Comparison of ENCODE assay signal across 35 cellular contexts in the genomic region with DNA sequence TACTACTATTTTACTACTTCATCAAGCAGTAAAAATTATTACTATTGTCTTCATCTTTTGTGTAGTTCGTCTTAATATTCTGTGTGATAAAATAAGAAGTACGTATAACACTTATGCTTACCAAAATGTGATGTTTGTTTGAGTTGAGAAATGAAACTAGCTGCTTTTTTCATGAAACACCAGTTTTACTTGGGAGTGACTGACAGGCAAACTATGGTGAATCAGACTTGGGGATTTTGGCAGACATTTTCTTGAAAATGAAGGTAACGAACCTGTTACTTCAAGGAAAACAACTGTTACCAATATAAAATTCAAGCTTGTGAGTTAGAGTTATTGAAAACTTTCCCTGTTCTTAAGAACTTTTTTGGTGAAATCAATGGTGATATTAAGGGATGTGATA. TPM values are rescaled to one million over a fixed set of nuclear protein-coding genes. Genes with fewer than 3 reads are reported as not detected.
DNase-seq lines count a peak whose midpoint lies in the region; ATAC-seq and TF ChIP-seq lines count a peak whose summit lies in the region.
"Had no signal": no experiment of that assay in that cellular context is flagged by ENCODE, and none has a peak within 500 bp of the region (broad histone marks: within the 10 kb centered on the region; RNA-seq: fewer than 3 reads in every experiment).

No MANE protein-coding gene starts in this region.

- no peaks in the 10 kb centered on the region for H3K27me3 Mint-ChIP-seq in T-helper 2 cell treated with Interferon-gamma antibody and Interleukin-4, amounts not matched to agents 5 μg/mL and 100 μg/mL, for 36 hours (ENCODE audit: low read depth)
- H3K27me3 Mint-ChIP-seq in activated CD4-positive, alpha-beta memory T cell treated with anti-CD3 and anti-CD28 coated beads, Interleukin-2, amount 10 ng/mL, durations not matched to agents 7 days and 5 days, result no peaks in the 10 kb centered on the region
- H3K27me3 Mint-ChIP-seq in endodermal cell (ENCODE audit: insufficient read depth), result no peaks in the 10 kb centered on the region
- H3K27me3 Mint-ChIP-seq: activated naive CD8-positive, alpha-beta T cell; effector memory CD8-positive, alpha-beta T cell; stimulated activated naive B cell treated with anti-CD40 and anti-IgM and Interleukin-4, amounts not matched to agents 10 μg/mL and 1 μg/mL and 100 μg/mL, for 72 hours had no signal

- peaks cover under 1% of the 10 kb centered on the region for H3K9me3 ChIP-seq in endodermal cell (ENCODE audit: control insufficient read depth, low read length)
- H3K9me3 ChIP-seq: Caco-2, esophagus muscularis mucosa, prostate gland, sigmoid colon, thoracic aorta had no signal

- no peaks in the 10 kb centered on the region for H3K9me3 Mint-ChIP-seq in T-helper 2 cell treated with Interferon-gamma antibody and Interleukin-4, amounts not matched to agents 5 μg/mL and 100 μg/mL, for 36 hours
- H3K9me3 Mint-ChIP-seq in activated CD4-positive, alpha-beta memory T cell treated with anti-CD3 and anti-CD28 coated beads, Interleukin-2, amount 10 ng/mL, durations not matched to agents 7 days and 5 days, result no peaks in the 10 kb centered on the region
- no peaks in the 10 kb centered on the region for H3K9me3 Mint-ChIP-seq in endodermal cell
- H3K9me3 Mint-ChIP-seq: effector memory CD8-positive, alpha-beta T cell; stimulated activated naive B cell treated with anti-CD40 and anti-IgM and Interleukin-4, amounts not matched to agents 10 μg/mL and 1 μg/mL and 100 μg/mL, for 72 hours had no signal

- no peaks in the 10 kb centered on the region for H3K27me3 ChIP-seq in endodermal cell (ENCODE audit: control insufficient read depth, insufficient read depth, low read length, poor library complexity, severe bottlenecking)
- H3K27me3 ChIP-seq: esophagus muscularis mucosa, hepatocyte, sigmoid colon had no signal

- H3K36me3 Mint-ChIP-seq in T-helper 2 cell treated with Interferon-gamma antibody and Interleukin-4, amounts not matched to agents 5 μg/mL and 100 μg/mL, for 36 hours (ENCODE audit: low read depth), result peaks cover 15% of the 10 kb centered on the region
- peaks cover 25% of the 10 kb centered on the region for H3K36me3 Mint-ChIP-seq in activated CD4-positive, alpha-beta memory T cell treated with anti-CD3 and anti-CD28 coated beads, Interleukin-2, amount 10 ng/mL, durations not matched to agents 7 days and 5 days (ENCODE audit: low read depth)
- peaks cover 10% of the 10 kb centered on the region for H3K36me3 Mint-ChIP-seq in endodermal cell (ENCODE audit: low read depth)

- no peak overlapping the region for H3K27ac ChIP-seq in endodermal cell (ENCODE audit: low read depth, low read length)
- H3K27ac ChIP-seq: 22Rv1, C4-2B, esophagus muscularis mucosa, hepatocyte, prostate gland, sigmoid colon, thoracic aorta had no signal

- H3K4me3 ChIP-seq in GM12865 (ENCODE audit: low read depth, low read length) (no peak overlapping the region; the same call in 1 of the 2 replicates), endodermal cell (ENCODE audit: low read length) (peak overlapping the region; percentile 7)
- H3K4me3 ChIP-seq: esophagus muscularis mucosa, hepatocyte, prostate gland, sigmoid colon, thoracic aorta had no signal

- peak overlapping the region; percentile 17 for H3K4me3 Mint-ChIP-seq in T-helper 2 cell treated with Interferon-gamma antibody and Interleukin-4, amounts not matched to agents 5 μg/mL and 100 μg/mL, for 36 hours
- H3K4me3 Mint-ChIP-seq in activated CD4-positive, alpha-beta memory T cell treated with anti-CD3 and anti-CD28 coated beads, Interleukin-2, amount 10 ng/mL, durations not matched to agents 7 days and 5 days, result peak overlapping the region; percentile 33
- no peak overlapping the region for H3K4me3 Mint-ChIP-seq in endodermal cell
- H3K4me3 Mint-ChIP-seq: activated naive CD8-positive, alpha-beta T cell; effector memory CD8-positive, alpha-beta T cell; stimulated activated naive B cell treated with anti-CD40 and anti-IgM and Interleukin-4, amounts not matched to agents 10 μg/mL and 1 μg/mL and 100 μg/mL, for 72 hours had no signal

- H3K36me3 ChIP-seq in endodermal cell (ENCODE audit: control insufficient read depth, insufficient read depth, low read length), result peaks cover 50% of the 10 kb centered on the region
- H3K36me3 ChIP-seq: prostate gland had no signal

- no peak for DNase-seq in T-helper 2 cell treated with Interferon-gamma antibody and Interleukin-4, amounts not matched to agents 5 μg/mL and 100 μg/mL, for 36 hours (ENCODE audit: low spot score)
- no peak for DNase-seq in T-helper 2 cell
- peak; percentile 36 for DNase-seq in GM12865 (ENCODE audit: low read depth)
- DNase-seq in activated CD4-positive, alpha-beta memory T cell treated with anti-CD3 and anti-CD28 coated beads, Interleukin-2, amount 10 ng/mL, durations not matched to agents 7 days and 5 days, result no peak
- DNase-seq in endodermal cell, result no peak
- DNase-seq in NCI-H524 (lab: John Stamatoyannopoulos, UW), result no peak
- DNase-seq in iPS-NIHi7 (ENCODE audit: extremely low spot score), result no peak
- DNase-seq: Caco-2; caudate nucleus; cortex of kidney; DMS79; effector memory CD8-positive, alpha-beta T cell; foreskin melanocyte; GDM1; Kasumi-1; NCI-H1436; NCI-H2107; NCI-H446 treated with DMSO at 0.1 percent for 48 hours; sigmoid colon; stimulated activated CD4-positive, alpha-beta T cell treated with anti-CD3 and anti-CD28 coated beads, Interleukin-4, amount 100 ng/mL, for 24 hours; stimulated activated naive B cell treated with anti-CD40 and anti-IgM and Interleukin-4, amounts not matched to agents 10 μg/mL and 1 μg/mL and 100 μg/mL, for 72 hours had no signal

- ATAC-seq in GM21825 (IDR thresholded peaks at IDR 0.05; ENCODE audit: unreplicated experiment), result no peak
- ATAC-seq: effector memory CD8-positive, alpha-beta T cell; HepG2; left lobe of liver; stimulated activated naive B cell treated with anti-CD40 and anti-IgM and Interleukin-4, amounts not matched to agents 10 μg/mL and 1 μg/mL and 100 μg/mL, for 72 hours had no signal

- POLR2A ChIA-PET in activated CD4-positive, alpha-beta memory T cell treated with anti-CD3 and anti-CD28 coated beads, Interleukin-2, amount 10 ng/mL, durations not matched to agents 7 days and 5 days (lab: Charles Lee), result interaction anchor here (1.0 to 8.1 kb wide), 2 partner anchors 10 to 433 kb away, joined by 3 to 97 read pairs; a partner anchor contains a TSS

- H3K4me1 Mint-ChIP-seq in T-helper 2 cell treated with Interferon-gamma antibody and Interleukin-4, amounts not matched to agents 5 μg/mL and 100 μg/mL, for 36 hours (ENCODE audit: low read depth), result peaks cover 42% of the 10 kb centered on the region
- H3K4me1 Mint-ChIP-seq in activated CD4-positive, alpha-beta memory T cell treated with anti-CD3 and anti-CD28 coated beads, Interleukin-2, amount 10 ng/mL, durations not matched to agents 7 days and 5 days, result peaks cover 46% of the 10 kb centered on the region
- peaks cover 11% of the 10 kb centered on the region for H3K4me1 Mint-ChIP-seq in endodermal cell

- no peak overlapping the region for H3K9ac ChIP-seq in endodermal cell (ENCODE audit: extremely low read depth, low read length, poor library complexity, severe bottlenecking)

- TF ChIP-seq CTCF in GM12865 (IDR thresholded peaks at IDR 0.05; ENCODE audit: insufficient read depth, low read depth, low read length, missing control alignments) (no peak), endodermal cell (conservative IDR thresholded peaks at IDR 0.05) (no peak)

- peak overlapping the region; percentile 41 for H3K27ac Mint-ChIP-seq in T-helper 2 cell treated with Interferon-gamma antibody and Interleukin-4, amounts not matched to agents 5 μg/mL and 100 μg/mL, for 36 hours
- peak overlapping the region; percentile 67 for H3K27ac Mint-ChIP-seq in activated CD4-positive, alpha-beta memory T cell treated with anti-CD3 and anti-CD28 coated beads, Interleukin-2, amount 10 ng/mL, durations not matched to agents 7 days and 5 days
- H3K27ac Mint-ChIP-seq in endodermal cell, result no peak overlapping the region
- H3K27ac Mint-ChIP-seq: effector memory CD8-positive, alpha-beta T cell had no signal

- 93 to 100% methylated on average over 2 to 3 of the region's 3 CpGs for WGBS in endodermal cell (ENCODE audit: insufficient coverage in 1 of 2, insufficient read length in 1 of 2), 2 experiments

- H3K4me1 ChIP-seq in endodermal cell (ENCODE audit: control insufficient read depth, insufficient read depth, low read length), result no peaks in the 10 kb centered on the region
- H3K4me1 ChIP-seq: prostate gland had no signal

- CTCF ChIA-PET in activated CD4-positive, alpha-beta memory T cell treated with anti-CD3 and anti-CD28 coated beads, Interleukin-2, amount 10 ng/mL, durations not matched to agents 7 days and 5 days (lab: Charles Lee), result interaction anchor here (6.9 kb wide), 1 partner anchor 10 kb away, joined by 49 read pairs; a partner anchor contains a TSS

RNA-seq across cellular contexts. Expression of a gene that starts 10.3 kb away (rescaled TPM):
- total RNA-seq in activated CD4-positive, alpha-beta memory T cell treated with anti-CD3 and anti-CD28 coated beads, Interleukin-2, amount 10 ng/mL, durations not matched to agents 7 days and 5 days, result 100 to 1,000 TPM; 106 to 120 TPM
- 100 to 1,000 TPM; 139 to 160 TPM for total RNA-seq in endodermal cell
- polyA plus RNA-seq in endodermal cell (2013, experiment 1 of 2), result 117 TPM
- 121 TPM for polyA plus RNA-seq in endodermal cell (2013, experiment 2 of 2)

RNA-seq across cellular contexts. Expression of a gene that starts 48.2 kb away (rescaled TPM):
- not detected for total RNA-seq in activated CD4-positive, alpha-beta memory T cell treated with anti-CD3 and anti-CD28 coated beads, Interleukin-2, amount 10 ng/mL, durations not matched to agents 7 days and 5 days
- total RNA-seq in endodermal cell, result 10 to 100 TPM in 1 of 2 donors, 1 to 10 TPM in 1; 4.2 to 11.1 TPM
- polyA plus RNA-seq in endodermal cell (2013, experiment 1 of 2), result 1.9 TPM
- 1.6 TPM for polyA plus RNA-seq in endodermal cell (2013, experiment 2 of 2)
- total RNA-seq: Caco-2; esophagus muscularis mucosa; mesenteric fat pad; myocyte; OCI-LY7; sigmoid colon; T-helper 2 cell treated with Interferon-gamma antibody and Interleukin-4, amounts not matched to agents 100 ng/mL and 5 ng/mL, for 36 hours had no signal
- polyA plus RNA-seq: sigmoid colon had no signal

Comparison
In these comparisons a context has a peak if more than half of its experiments do, and no peak if none do; other contexts are left out.
1. RNA of a gene that starts 48.2 kb away (total RNA-seq): 4.2 to 11.1 TPM in endodermal cell; not detected in activated CD4-positive, alpha-beta memory T cell treated with anti-CD3 and anti-CD28 coated beads, Interleukin-2, amount 10 ng/mL, durations not matched to agents 7 days and 5 days; every median in the first group is over 4 times any median in the second.